Comparison of ENCODE assay signal across 8 cellular contexts in genomic region chr9:107487521-107488399, GRCh38. TPM values are rescaled to one million over a fixed set of nuclear protein-coding genes. Genes with fewer than 3 reads are reported as not detected.
DNase-seq lines count a peak whose midpoint lies in the region; ATAC-seq and TF ChIP-seq lines count a peak whose summit lies in the region.

No MANE protein-coding gene starts in this region.

- in situ Hi-C loops in G401 (cut with HindIII; ENCODE audit: low sequenced_read_pairs): no loop called here

- H3K36me3 ChIP-seq in trophoblast cell (ENCODE audit: control insufficient read depth in 1 of 2, insufficient read depth in 2 of 2, low read length in 2 of 2): peaks cover 11 to 13% of the 10 kb centered on the region in 2 experiments

- H3K79me2 ChIP-seq in trophoblast cell (ENCODE audit: control insufficient read depth, insufficient read depth, low read length, poor library complexity): peaks cover 6% of the 10 kb centered on the region

- H4K12ac ChIP-seq in trophoblast cell (ENCODE audit: low read depth, low read length): no peak overlapping the region

- intact Hi-C loops in head of caudate nucleus (cut with DNase I): loop anchor here (5.0 to 10.0 kb wide), 3 partner anchors 150 to 1077 kb away; no protein-coding TSS in a partner anchor

- H3K18ac ChIP-seq in trophoblast cell (ENCODE audit: low read length): peak overlapping the region; percentile 40

- no peak overlapping the region for H2BK5ac ChIP-seq in trophoblast cell (ENCODE audit: low read depth, low read length, poor library complexity)

- H4K91ac ChIP-seq in trophoblast cell (ENCODE audit: low read depth, low read length): no peak overlapping the region

- H3K27ac ChIP-seq in trophoblast cell (ENCODE audit: low read depth, low read length): no peak overlapping the region

- peaks cover 13% of the 10 kb centered on the region for H3K27me3 ChIP-seq in trophoblast cell (ENCODE audit: insufficient read depth, low read length)

- H3K4me1 ChIP-seq in trophoblast cell (ENCODE audit: control insufficient read depth in 1 of 2, insufficient read depth in 2 of 2, low read length in 2 of 2): peaks cover 14 to 29% of the 10 kb centered on the region in 2 experiments

- TF ChIP-seq CTCF in WI38 (IDR thresholded peaks at IDR 0.05; ENCODE audit: low read depth, low read length): 0 out of 2 replicates have a peak, but pooled peaks have one; percentile 12

- H3K23ac ChIP-seq in trophoblast cell (ENCODE audit: low read length): no peak overlapping the region

- no peak overlapping the region for H2BK120ac ChIP-seq in trophoblast cell (ENCODE audit: insufficient read depth, low read length, poor library complexity)

- no peak overlapping the region for H2AK5ac ChIP-seq in trophoblast cell (ENCODE audit: low read length)

- no CpG with 5 or more reads among the region's 92 CpGs for WGBS in trophoblast cell (ENCODE audit: extremely low coverage, insufficient coverage, insufficient read length)

- H4K8ac ChIP-seq in trophoblast cell (ENCODE audit: low read depth, low read length): no peak overlapping the region

- H3K4ac ChIP-seq in trophoblast cell (ENCODE audit: low read depth, low read length): no peak overlapping the region

- H3K4me3 ChIP-seq in WI38 (ENCODE audit: low read depth, low read length) (peak overlapping the region; percentile 79), trophoblast cell (ENCODE audit: low read depth, low read length) (peak overlapping the region; percentile 89)

- H2BK12ac ChIP-seq in trophoblast cell (ENCODE audit: low read length): no peak overlapping the region

- H3K4me2 ChIP-seq in trophoblast cell (ENCODE audit: low read length): peak overlapping the region; percentile 87

- H3K9me3 ChIP-seq in trophoblast cell (ENCODE audit: insufficient read depth, low read depth, low read length): no peaks in the 10 kb centered on the region

- peaks cover 18% of the 10 kb centered on the region for H3K79me1 ChIP-seq in trophoblast cell (ENCODE audit: low read length)

- no peak overlapping the region for H2AFZ ChIP-seq in trophoblast cell (ENCODE audit: insufficient read depth, low read length, poor library complexity)

- H3K9ac ChIP-seq in trophoblast cell (ENCODE audit: low read length): no peak overlapping the region

- peak; percentile 57 for DNase-seq in activated CD8-positive, alpha-beta memory T cell treated with anti-CD3 and anti-CD28 coated beads, Interleukin-2, amount 50 U/mL, for 48 hours
- no peak for DNase-seq in activated CD8-positive, alpha-beta memory T cell treated with anti-CD3 and anti-CD28 coated beads for 24 hours
- DNase-seq in head of caudate nucleus (peak in 24 of 42 donors; percentile 12 to 64 (median 32)), trophoblast cell (peak; percentile 39 to 64), G401 (ENCODE audit: low spot score) (no peak), middle frontal gyrus (ENCODE audit: extremely low spot score, low spot score) (no peak)

- H3K14ac ChIP-seq in trophoblast cell (ENCODE audit: low read length): no peak overlapping the region

- ATAC-seq in HG02571 (IDR thresholded peaks at IDR 0.05; ENCODE audit: unreplicated experiment): no peak

RNA-seq across cellular contexts. Expression of gene KLF4, which starts 1.8 kb away (rescaled TPM):
- 44.4 and 44.9 TPM in 2 replicates for polyA plus RNA-seq in trophoblast cell (2013)
- total RNA-seq in G401 (2014; rRNA removed; shearing (Covaris generic)): 0.68 TPM in 1 of 2 replicates, not detected in the other

Comparison
In these comparisons a context has a peak if more than half of its experiments do, and no peak if none do; other contexts are left out.
1. DNase-seq: peak in activated CD8-positive, alpha-beta memory T cell treated with anti-CD3 and anti-CD28 coated beads, Interleukin-2, amount 50 U/mL, for 48 hours (single experiment), head of caudate nucleus (24 of 42) and trophoblast cell (2 of 2); none in activated CD8-positive, alpha-beta memory T cell treated with anti-CD3 and anti-CD28 coated beads for 24 hours (single experiment), G401 (single experiment) and middle frontal gyrus (single experiment).